1 cellular context compared by ENCODE assay signal in the genomic region with DNA sequence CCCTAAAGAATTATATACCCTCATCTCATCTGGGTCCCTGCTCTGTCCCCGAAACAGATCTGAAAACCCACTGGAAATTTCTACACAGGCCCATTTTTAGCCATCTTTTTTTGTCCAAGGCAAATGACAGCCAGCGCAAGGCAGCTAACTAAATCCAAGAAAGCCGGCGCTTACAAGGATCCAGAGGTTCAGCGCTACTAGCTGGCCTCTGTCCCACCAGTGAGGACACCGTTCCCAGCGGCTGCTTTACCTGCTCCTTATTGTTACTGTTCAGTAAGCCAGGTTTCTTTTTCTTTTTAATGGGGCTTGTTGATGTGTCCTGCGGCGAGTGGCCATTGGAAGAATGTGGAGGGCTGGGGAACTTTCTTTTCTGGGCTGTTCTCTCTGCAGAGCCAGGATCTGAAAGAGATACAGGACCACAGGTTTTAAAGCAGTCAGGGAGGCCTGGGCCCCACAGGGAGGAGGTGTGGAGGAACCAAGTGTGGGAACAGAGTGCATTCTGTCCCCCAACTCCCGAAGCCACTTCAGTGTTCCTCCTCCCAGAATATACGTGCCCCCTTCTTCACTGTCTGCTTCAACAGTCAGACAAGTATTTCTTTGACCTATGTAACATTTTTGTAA.
TF ChIP-seq lines count a peak whose summit lies in the region.

No MANE protein-coding gene starts in this region.

TF ChIP-seq in WTC11, 78 proteins besides CTCF, POLR2A, EP300 and RAD21 (continued from another document):
- TF ChIP-seq, protein P1, sequence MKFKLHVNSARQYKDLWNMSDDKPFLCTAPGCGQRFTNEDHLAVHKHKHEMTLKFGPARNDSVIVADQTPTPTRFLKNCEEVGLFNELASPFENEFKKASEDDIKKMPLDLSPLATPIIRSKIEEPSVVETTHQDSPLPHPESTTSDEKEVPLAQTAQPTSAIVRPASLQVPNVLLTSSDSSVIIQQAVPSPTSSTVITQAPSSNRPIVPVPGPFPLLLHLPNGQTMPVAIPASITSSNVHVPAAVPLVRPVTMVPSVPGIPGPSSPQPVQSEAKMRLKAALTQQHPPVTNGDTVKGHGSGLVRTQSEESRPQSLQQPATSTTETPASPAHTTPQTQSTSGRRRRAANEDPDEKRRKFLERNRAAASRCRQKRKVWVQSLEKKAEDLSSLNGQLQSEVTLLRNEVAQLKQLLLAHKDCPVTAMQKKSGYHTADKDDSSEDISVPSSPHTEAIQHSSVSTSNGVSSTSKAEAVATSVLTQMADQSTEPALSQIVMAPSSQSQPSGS (CRISPR knock-in tag; IDR thresholded peaks at IDR 0.05; ENCODE audit: borderline replicate concordance, low read depth): no peak
- TF ChIP-seq FOXP1 (CRISPR knock-in tag; IDR thresholded peaks at IDR 0.05; ENCODE audit: borderline replicate concordance) (no peak), SMAD3 (CRISPR knock-in tag; IDR thresholded peaks at IDR 0.05; ENCODE audit: borderline replicate concordance) (no peak), ETV6 (CRISPR knock-in tag; IDR thresholded peaks at IDR 0.05) (no peak), JAZF1 (CRISPR knock-in tag; IDR thresholded peaks at IDR 0.05) (no peak), HMGA2 (CRISPR knock-in tag; IDR thresholded peaks at IDR 0.05) (no peak)
TF ChIP-seq in WTC11: peak in this region for 0.
